In genomic region chr5:134456825-134457224, GRCh38 we compare ENCODE assay signal across 27 cellular contexts.
"Had no signal": no experiment of that assay in that cellular context is flagged by ENCODE, and none has a peak within 500 bp of the region (broad histone marks: within the 10 kb centered on the region; RNA-seq: fewer than 3 reads in every experiment).

No MANE protein-coding gene starts in this region.

- ATAC-seq: psoas muscle; right cardiac atrium; sciatic nerve; stimulated activated memory B cell treated with anti-CD40 and anti-IgM and Interleukin-4, amounts not matched to agents 10 μg/mL and 1 μg/mL and 100 μg/mL, for 72 hours; stimulated activated naive CD8-positive, alpha-beta T cell treated with anti-CD3 and anti-CD28 coated beads, Interleukin-15, amount 100 ng/mL, for 72 hours; stimulated activated naive CD8-positive, alpha-beta T cell treated with anti-CD3 and anti-CD28 coated beads, Interleukin-15, Interleukin-2, amounts not matched to agents 100 U/mL and 50 U/mL, for 24 hours; upper lobe of right lung had no signal

- H3K79me2 ChIP-seq: parathyroid adenoma had no signal

- DNase-seq: natural killer cell; occipital lobe; ovary; right cardiac atrium; stimulated activated CD4-positive, alpha-beta T cell treated with anti-CD3 and anti-CD28 coated beads, Interleukin-12 subunit alpha, Interleukin-12 subunit beta, amount 100 ng/mL, for 4 hours; stimulated activated CD4-positive, alpha-beta T cell treated with anti-CD3 and anti-CD28 coated beads, Interleukin-1b, Interleukin-23, amount 100 ng/mL, for 48 hours; stimulated activated CD4-positive, alpha-beta T cell treated with anti-CD3 and anti-CD28 coated beads, Interleukin-4, amount 100 ng/mL, for 1 hour; stimulated activated CD4-positive, alpha-beta T cell treated with anti-CD3 and anti-CD28 coated beads, Interleukin-4, amount 100 ng/mL, for 4 hours; stimulated activated CD8-positive, alpha-beta memory T cell treated with anti-CD3 and anti-CD28 coated beads, Interleukin-4, amount 100 ng/mL, for 48 hours; stimulated activated naive CD4-positive, alpha-beta T cell; stimulated activated naive CD8-positive, alpha-beta T cell treated with anti-CD3 and anti-CD28 coated beads, Interleukin-15, amount 100 ng/mL, for 72 hours; stimulated activated naive CD8-positive, alpha-beta T cell treated with anti-CD3 and anti-CD28 coated beads, Interleukin-15, Interleukin-2, amounts not matched to agents 100 U/mL and 50 U/mL, for 24 hours; substantia nigra; testis; tibial artery; transverse colon; upper lobe of right lung; uterus had no signal

- H3K9me3 ChIP-seq: ovary, psoas muscle, spleen, suprapubic skin, testis, tibial artery, transverse colon, upper lobe of right lung, uterus had no signal

- H3K4me1 ChIP-seq: spleen, upper lobe of right lung, uterus had no signal

- H3K4me2 ChIP-seq: neural progenitor cell, smooth muscle cell had no signal

- H3K27me3 ChIP-seq: neural progenitor cell, ovary, spleen, suprapubic skin, testis, tibial artery, transverse colon, upper lobe of right lung, uterus had no signal

- H3K27ac ChIP-seq: neural progenitor cell, ovary, parathyroid adenoma, psoas muscle, spleen, suprapubic skin, tibial artery, transverse colon, upper lobe of right lung, uterus had no signal

- H3K9ac ChIP-seq: neural progenitor cell, parathyroid adenoma had no signal

- H2AFZ ChIP-seq: neural progenitor cell, parathyroid adenoma had no signal

- H3K4me3 ChIP-seq: neural progenitor cell, ovary, psoas muscle, skin epidermis, smooth muscle cell, spleen, suprapubic skin, testis, tibial artery, transverse colon, upper lobe of right lung, uterus had no signal

- H3K36me3 ChIP-seq: neural progenitor cell, ovary, spleen, suprapubic skin, tibial artery, transverse colon, upper lobe of right lung, uterus had no signal
